1 cellular context compared by ENCODE assay signal in genomic region chr2:207115715-207116364, GRCh38.
TF ChIP-seq lines count a peak whose summit lies in the region.

No MANE protein-coding gene starts in this region.

TF ChIP-seq in H1, 55 proteins besides CTCF, POLR2A, EP300 and RAD21:
- no peak for TF ChIP-seq NANOG (IDR thresholded peaks at IDR 0.05; ENCODE audit: insufficient read depth, low read depth, low read length, poor library complexity, severe bottlenecking)
